In the genomic region with DNA sequence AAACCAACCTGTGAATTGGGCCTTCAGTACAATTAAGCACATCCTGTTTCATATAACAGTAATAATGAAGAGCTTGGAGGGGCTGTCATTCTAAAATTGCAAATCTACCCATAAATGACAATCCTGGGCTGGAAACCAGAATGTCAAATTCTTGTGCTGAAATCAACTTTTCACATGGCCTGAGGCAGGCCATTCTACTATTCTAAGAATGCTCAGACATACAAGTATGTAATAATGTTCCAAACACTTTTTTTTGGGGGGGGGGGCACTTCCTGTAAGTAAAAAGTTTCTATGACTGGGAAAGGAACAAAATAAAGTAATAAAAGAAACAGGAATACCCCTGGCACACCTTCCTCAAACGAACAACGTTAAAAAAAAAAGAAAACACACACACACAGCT, we compare ENCODE assay signal across 9 cellular contexts. TPM values are rescaled to one million over a fixed set of nuclear protein-coding genes. Genes with fewer than 3 reads are reported as not detected.
A peak's percentile ranks its signal among the peaks of the same experiment; 100 is the strongest.
DNase-seq lines count a peak whose midpoint lies in the region; ATAC-seq, FAIRE-seq and TF ChIP-seq lines count a peak whose summit lies in the region.
"Had no signal": no experiment of that assay in that cellular context is flagged by ENCODE, and none has a peak within 500 bp of the region (broad histone marks: within the 10 kb centered on the region; RNA-seq: fewer than 3 reads in every experiment).

No MANE protein-coding gene starts in this region.

- peaks cover 65% of the 10 kb centered on the region for H3K4me1 Mint-ChIP-seq in activated CD4-positive, alpha-beta memory T cell treated with anti-CD3 and anti-CD28 coated beads, Interleukin-2, amount 10 ng/mL, durations not matched to agents 7 days and 5 days
- H3K4me1 Mint-ChIP-seq in glutamatergic neuron (ENCODE audit: low read depth, unreplicated experiment) = peaks cover 19% of the 10 kb centered on the region

- no peak for TF ChIP-seq CTCF in HCT116 (IDR thresholded peaks at IDR 0.05 in 2 of 3, conservative IDR thresholded peaks at IDR 0.05 in 1 of 3; ENCODE audit: borderline replicate concordance in 1 of 3, insufficient read depth in 1 of 3, low read depth in 2 of 3, low read length in 2 of 3)
- TF ChIP-seq CTCF in glutamatergic neuron (IDR thresholded peaks at IDR 0.05; ENCODE audit: partially characterized antibody, unreplicated experiment) = no peak

- peak overlapping the region; percentile 97 for H3K4me2 ChIP-seq in HCT116 (ENCODE audit: low read length)

- H3K9me2 ChIP-seq in HCT116 (ENCODE audit: insufficient read depth) = no peaks in the 10 kb centered on the region

- no peaks in the 10 kb centered on the region for H3K9me3 Mint-ChIP-seq in activated CD4-positive, alpha-beta memory T cell treated with anti-CD3 and anti-CD28 coated beads, Interleukin-2, amount 10 ng/mL, durations not matched to agents 7 days and 5 days
- H3K9me3 Mint-ChIP-seq in glutamatergic neuron (ENCODE audit: unreplicated experiment) = peaks cover 16% of the 10 kb centered on the region

- 0 to 11% (median 0%) methylated on average over 2 of the region's 2 CpGs for WGBS in small intestine, 3 donors

- DNase-seq in HCT116 (ENCODE audit: low read depth, low spot score) (no peak), glutamatergic neuron (no peak), small intestine (no peak), GM12892 (ENCODE audit: insufficient read length) (no peak), AG08396 (ENCODE audit: low spot score) (no peak), NCI-H226 (no peak)
- no peak for DNase-seq in activated CD4-positive, alpha-beta memory T cell treated with anti-CD3 and anti-CD28 coated beads, Interleukin-2, amount 10 ng/mL, durations not matched to agents 7 days and 5 days
- DNase-seq: nucleus accumbens had no signal

- H3K4me3 ChIP-seq in HCT116 (replicated peaks in 1 of 2; ENCODE audit: low read depth in 1 of 2, low read length in 2 of 2) = peak overlapping the region; percentile 84 to 96
- H3K4me3 ChIP-seq in small intestine (ENCODE audit: low read depth in 1 of 2, low read length in 2 of 2) = peak overlapping the region; percentile 12 to 89

- peak overlapping the region; percentile 99 for H3K27ac Mint-ChIP-seq in activated CD4-positive, alpha-beta memory T cell treated with anti-CD3 and anti-CD28 coated beads, Interleukin-2, amount 10 ng/mL, durations not matched to agents 7 days and 5 days
- peak overlapping the region; percentile 89 for H3K27ac Mint-ChIP-seq in glutamatergic neuron (ENCODE audit: unreplicated experiment)

- CTCF ChIA-PET in HCT116 (lab: Charles Lee) = no interaction called here
- CTCF ChIA-PET in activated CD4-positive, alpha-beta memory T cell treated with anti-CD3 and anti-CD28 coated beads, Interleukin-2, amount 10 ng/mL, durations not matched to agents 7 days and 5 days (lab: Charles Lee) = interaction anchor here (0.7 to 3.3 kb wide), 6 partner anchors 9 to 732 kb away, joined by 3 to 25 read pairs (median 6); partner anchors contain the start of genes HSPA9 and KDM3B

- H3K27me3 ChIP-seq in HCT116 (ENCODE audit: insufficient read depth, low read length) (no peaks in the 10 kb centered on the region), small intestine (ENCODE audit: control insufficient read depth in 2 of 2, insufficient read depth in 2 of 2, low read length in 2 of 2) (no peaks in the 10 kb centered on the region)

- TF ChIP-seq RAD21 in HCT116 (IDR thresholded peaks at IDR 0.05; ENCODE audit: low read depth) = no peak

- FAIRE-seq in small intestine (lab: Jason Lieb, UNC) = no peak
- no peak for FAIRE-seq in GM12892 (lab: Jason Lieb, UNC)

- no peaks in the 10 kb centered on the region for H3K27me3 Mint-ChIP-seq in activated CD4-positive, alpha-beta memory T cell treated with anti-CD3 and anti-CD28 coated beads, Interleukin-2, amount 10 ng/mL, durations not matched to agents 7 days and 5 days
- peaks cover 5% of the 10 kb centered on the region for H3K27me3 Mint-ChIP-seq in glutamatergic neuron (ENCODE audit: unreplicated experiment)

- no TSS peak for BruUV-seq in HCT116 (replicated peaks; lab: Mats Ljungman, UMichigan)

- H3K4me1 ChIP-seq in HCT116 (ENCODE audit: control insufficient read depth in 1 of 2, insufficient read depth in 2 of 2, low read length in 2 of 2) (peaks cover 19 to 50% of the 10 kb centered on the region in 2 experiments; a peak in 3 of 4 replicates), small intestine (ENCODE audit: control insufficient read depth in 2 of 2, insufficient read depth in 1 of 2, low read depth in 1 of 2, low read length in 1 of 2) (peaks cover 6 to 17% of the 10 kb centered on the region in 2 donors)

- peaks cover 33% of the 10 kb centered on the region for H3K36me3 Mint-ChIP-seq in activated CD4-positive, alpha-beta memory T cell treated with anti-CD3 and anti-CD28 coated beads, Interleukin-2, amount 10 ng/mL, durations not matched to agents 7 days and 5 days (ENCODE audit: low read depth)
- H3K36me3 Mint-ChIP-seq in glutamatergic neuron (ENCODE audit: unreplicated experiment) = no peaks in the 10 kb centered on the region

- H3K79me2 ChIP-seq in HCT116 (ENCODE audit: insufficient read depth, low read length) = peaks cover 92% of the 10 kb centered on the region

- ATAC-seq in HCT116 (no peak), GM21447 (IDR thresholded peaks at IDR 0.05; ENCODE audit: unreplicated experiment) (no peak)

- peaks cover 41% of the 10 kb centered on the region; the same call in 1 of the 2 replicates for H4K20me1 ChIP-seq in HCT116 (ENCODE audit: insufficient read depth)

- H3K9me3 ChIP-seq in HCT116 (ENCODE audit: control insufficient read depth in 1 of 2, insufficient read depth in 1 of 2, low read depth in 1 of 2, low read length in 2 of 2) = no peaks in the 10 kb centered on the region
- no peaks in the 10 kb centered on the region for H3K9me3 ChIP-seq in small intestine (ENCODE audit: control insufficient read depth, low read depth)

- POLR2A ChIA-PET in HCT116 (lab: Charles Lee) = no interaction called here
- POLR2A ChIA-PET in activated CD4-positive, alpha-beta memory T cell treated with anti-CD3 and anti-CD28 coated beads, Interleukin-2, amount 10 ng/mL, durations not matched to agents 7 days and 5 days (lab: Charles Lee) = interaction anchor here (0.7 to 4.3 kb wide), 11 partner anchors 12 to 188 kb away, joined by 3 to 109 read pairs (median 11); partner anchors contain the start of genes EGR1, HSPA9, KDM3B and REEP2

- H3K36me3 ChIP-seq in HCT116 (ENCODE audit: control insufficient read depth in 1 of 2, insufficient read depth in 2 of 2, low read length in 2 of 2) (peaks cover 6 to 48% of the 10 kb centered on the region in 2 experiments; a peak in 3 of 4 replicates), small intestine (ENCODE audit: control insufficient read depth in 2 of 2, insufficient read depth in 2 of 2, low read length in 2 of 2) (no peaks in the 10 kb centered on the region)

- no peak overlapping the region for H2AFZ ChIP-seq in HCT116 (ENCODE audit: low read depth, low read length, poor library complexity, severe bottlenecking)

- RAD21 ChIA-PET in HCT116 (lab: Charles Lee; ENCODE audit: low non-redundant PET in 1 of 2, low total read pairs in 2 of 2, uncharacterized antibody in 2 of 2, unreplicated experiment in 2 of 2) = no interaction called here

- H3K27ac ChIP-seq in HCT116 (ENCODE audit: low read depth, low read length) = peak overlapping the region; percentile 78; the same call in 1 of the 2 replicates
- H3K27ac ChIP-seq in small intestine (ENCODE audit: low read depth in 1 of 2, low read length in 1 of 2) = no peak overlapping the region

- H3K9ac ChIP-seq in HCT116 (ENCODE audit: low read length) = peak overlapping the region; percentile 96

- TF ChIP-seq POLR2A in HCT116 (IDR thresholded peaks at IDR 0.05; ENCODE audit: borderline replicate concordance, extremely low read depth, insufficient read depth, insufficient read length) (no peak), GM12892 (IDR thresholded peaks at IDR 0.05; ENCODE audit: low read depth, low read length) (no peak)

- H3K4me3 Mint-ChIP-seq in activated CD4-positive, alpha-beta memory T cell treated with anti-CD3 and anti-CD28 coated beads, Interleukin-2, amount 10 ng/mL, durations not matched to agents 7 days and 5 days = peak overlapping the region; percentile 96
- H3K4me3 Mint-ChIP-seq in glutamatergic neuron (ENCODE audit: unreplicated experiment) = peak overlapping the region; percentile 99

- intact Hi-C loops in HCT116 (cut with micrococcal nuclease) = loop anchor here (10.0 kb wide), 1 partner anchor 357 kb away; no protein-coding TSS in a partner anchor

TF ChIP-seq in HCT116, 20 proteins besides CTCF, POLR2A, EP300 and RAD21:
- TF ChIP-seq ATF3 (IDR thresholded peaks at IDR 0.05) (no peak), ZFX (IDR thresholded peaks at IDR 0.05) (no peak), ZNF274 (IDR thresholded peaks at IDR 0.05; ENCODE audit: low read depth, low read length) (no peak), SP1 (IDR thresholded peaks at IDR 0.05; ENCODE audit: low read depth) (no peak), CEBPB (IDR thresholded peaks at IDR 0.05; ENCODE audit: low read depth) (no peak), EGR1 (IDR thresholded peaks at IDR 0.05; ENCODE audit: low read depth) (no peak), JUND (IDR thresholded peaks at IDR 0.05) (no peak)

RNA-seq across cellular contexts. Expression of gene ETF1, which starts 1.5 kb away (rescaled TPM):
- total RNA-seq in HCT116 (2021; ENCODE audit: unreplicated experiment) (178 TPM), glutamatergic neuron (ENCODE audit: unreplicated experiment) (70.4 TPM)
- 64.7 and 84.1 TPM in 2 replicates for polyA plus RNA-seq in HCT116 (2012)
- 10 to 100 TPM; 77.5 to 81.7 TPM for total RNA-seq in activated CD4-positive, alpha-beta memory T cell treated with anti-CD3 and anti-CD28 coated beads, Interleukin-2, amount 10 ng/mL, durations not matched to agents 7 days and 5 days
- 10 to 100 TPM; 40.7 to 56.2 (median 50.0) TPM for polyA plus RNA-seq in small intestine
- 59.5 TPM for polyA plus RNA-seq in GM12892 (2012; ENCODE audit: missing spikeins)

RNA-seq across cellular contexts. Expression of gene HSPA9, which starts 33.7 kb away (rescaled TPM):
- total RNA-seq in HCT116 (2021; ENCODE audit: unreplicated experiment) (486 TPM), glutamatergic neuron (ENCODE audit: unreplicated experiment) (184 TPM)
- polyA plus RNA-seq in HCT116 (2012) = 370 and 385 TPM in 2 replicates
- 100 to 1,000 TPM; 205 to 217 TPM for total RNA-seq in activated CD4-positive, alpha-beta memory T cell treated with anti-CD3 and anti-CD28 coated beads, Interleukin-2, amount 10 ng/mL, durations not matched to agents 7 days and 5 days
- 100 to 1,000 TPM in 1 of 3 donors, 10 to 100 TPM in 2; 93.7 to 169 (median 95.4) TPM for polyA plus RNA-seq in small intestine
- polyA plus RNA-seq in GM12892 (2012; ENCODE audit: missing spikeins) = 227 TPM
